In the genomic region with DNA sequence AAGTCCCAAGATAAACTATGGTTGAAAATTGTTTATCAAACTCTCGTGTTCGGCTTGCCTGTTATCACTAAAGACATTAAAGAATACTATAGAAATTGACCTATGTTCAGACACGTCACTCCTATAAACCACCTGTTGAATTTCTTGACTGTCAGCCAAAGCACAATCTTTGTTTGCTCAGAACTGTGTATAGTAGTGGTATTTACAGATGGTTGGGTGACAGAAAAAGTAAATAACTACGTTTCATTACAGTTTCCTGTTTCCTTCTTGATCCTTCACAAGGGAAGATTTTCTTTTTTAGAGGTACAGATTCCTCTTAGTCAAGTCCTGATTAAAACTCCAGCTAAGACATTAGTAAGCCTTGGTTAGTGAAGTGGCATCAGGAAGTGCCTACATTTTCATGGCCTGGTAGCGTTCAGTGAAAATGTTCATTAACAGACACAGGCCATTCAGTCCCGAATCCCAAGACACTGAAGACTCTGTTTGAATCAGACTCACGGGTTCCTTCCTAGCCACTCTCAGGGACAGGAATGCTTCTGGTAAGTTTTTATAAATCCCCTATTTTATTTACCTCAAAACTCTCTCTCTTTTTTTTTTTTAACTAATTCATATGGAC, we compare ENCODE assay signal across 24 cellular contexts. TPM values are rescaled to one million over a fixed set of nuclear protein-coding genes. Genes with fewer than 3 reads are reported as not detected.
DNase-seq lines count a peak whose midpoint lies in the region; ATAC-seq and TF ChIP-seq lines count a peak whose summit lies in the region.
"Had no signal": no experiment of that assay in that cellular context is flagged by ENCODE, and none has a peak within 500 bp of the region (broad histone marks: within the 10 kb centered on the region; RNA-seq: fewer than 3 reads in every experiment).

TSS of gene SMIM31 (plus strand) at position 259 of the 616 bp plus-strand sequence. CDS start 16,313 bp downstream, outside the sequence.

- peak within 1 kb of the TSS; percentile 85 for H3K27ac ChIP-seq in VCaP
- no peak within 1 kb of the TSS for H3K27ac ChIP-seq in breast epithelium
- H3K27ac ChIP-seq: ascending aorta, heart right ventricle, sigmoid colon, thyroid gland, WERI-Rb-1 had no signal

- no peak within 1 kb of the TSS for H3K27ac Mint-ChIP-seq in T-cell
- H3K27ac Mint-ChIP-seq: activated CD4-positive, alpha-beta memory T cell treated with anti-CD3 and anti-CD28 coated beads for 36 hours; immature natural killer cell; stimulated activated naive B cell treated with anti-CD40 and anti-IgM and Interleukin-4, amounts not matched to agents 10 μg/mL and 1 μg/mL and 100 μg/mL, for 72 hours had no signal

- H3K4me3 Mint-ChIP-seq in T-cell, result no peak within 1 kb of the TSS
- H3K4me3 Mint-ChIP-seq: activated CD4-positive, alpha-beta memory T cell treated with anti-CD3 and anti-CD28 coated beads for 36 hours; immature natural killer cell; stimulated activated naive B cell treated with anti-CD40 and anti-IgM and Interleukin-4, amounts not matched to agents 10 μg/mL and 1 μg/mL and 100 μg/mL, for 72 hours had no signal

- no peaks in the 10 kb centered on the region for H3K36me3 ChIP-seq in mucosa of descending colon (ENCODE audit: low read depth)
- no peaks in the 10 kb centered on the region for H3K36me3 ChIP-seq in breast epithelium
- H3K36me3 ChIP-seq: ascending aorta, heart right ventricle, sigmoid colon, thyroid gland, WERI-Rb-1 had no signal

- peaks cover 0 to 17% (median 8%) of the 10 kb centered on the region in 3 donors for H3K9me3 Mint-ChIP-seq in T-cell

- ATAC-seq in mucosa of descending colon (peak; percentile 99), T-cell (replicated peaks in 1 of 4) (no peak)
- ATAC-seq: heart right ventricle; stimulated activated naive B cell treated with anti-CD40 and anti-IgM and Interleukin-4, amounts not matched to agents 10 μg/mL and 1 μg/mL and 100 μg/mL, for 72 hours had no signal

- H3K4me1 Mint-ChIP-seq in T-cell, result no peaks in the 10 kb centered on the region
- H3K4me1 Mint-ChIP-seq: immature natural killer cell; stimulated activated naive B cell treated with anti-CD40 and anti-IgM and Interleukin-4, amounts not matched to agents 10 μg/mL and 1 μg/mL and 100 μg/mL, for 72 hours had no signal

- POLR2A ChIA-PET in T-cell (lab: Charles Lee), result no interaction called here

- DNase-seq in COLO829 (ENCODE audit: low spot score) (peak; percentile 57), LNCaP clone FGC (ENCODE audit: low read depth) (peak; percentile 75), mucosa of descending colon (peak in 1 of 3 donors; percentile 69), NAMALWA (ENCODE audit: low spot score) (no peak), breast epithelium (ENCODE audit: low spot score in 2 of 2) (no peak), T-cell (no peak)
- DNase-seq in stimulated activated CD4-positive, alpha-beta T cell treated with anti-CD3 and anti-CD28 coated beads, Interleukin-4, amount 100 ng/mL, for 24 hours, result no peak
- DNase-seq: activated CD4-positive, alpha-beta memory T cell treated with anti-CD3 and anti-CD28 coated beads for 36 hours; activated naive CD4-positive, alpha-beta T cell treated with Interleukin-2 at 50 U/mL for 16 hours; heart right ventricle; immature natural killer cell; KBM-7; NCI-H82; sigmoid colon; stimulated activated naive B cell treated with anti-CD40 and anti-IgM and Interleukin-4, amounts not matched to agents 10 μg/mL and 1 μg/mL and 100 μg/mL, for 72 hours; SW 1271; thyroid gland; WERI-Rb-1 had no signal

- intact Hi-C loops in mucosa of descending colon (cut with DNase I, micrococcal nuclease) (no loop called here), breast epithelium (cut with DNase I; ENCODE audit: low total_unique reads) (no loop called here)

- no peak for TF ChIP-seq POLR2A in breast epithelium (IDR thresholded peaks at IDR 0.05)

- CTCF ChIA-PET in T-cell (lab: Charles Lee), result interaction anchor here (0.6 kb wide), 2 partner anchors 181 to 1450 kb away, joined by 3 to 4 read pairs; no protein-coding TSS in a partner anchor

- TF ChIP-seq CTCF in LNCaP clone FGC (IDR thresholded peaks at IDR 0.05; ENCODE audit: control insufficient read depth, extremely low read depth, insufficient read depth) (no peak), VCaP (conservative IDR thresholded peaks at IDR 0.05) (no peak), mucosa of descending colon (IDR thresholded peaks at IDR 0.05) (no peak), breast epithelium (IDR thresholded peaks at IDR 0.05) (no peak)

- H3K36me3 Mint-ChIP-seq in T-cell, result no peaks in the 10 kb centered on the region
- H3K36me3 Mint-ChIP-seq: immature natural killer cell; stimulated activated naive B cell treated with anti-CD40 and anti-IgM and Interleukin-4, amounts not matched to agents 10 μg/mL and 1 μg/mL and 100 μg/mL, for 72 hours had no signal

- H3K27me3 Mint-ChIP-seq in T-cell, result peaks cover 4 to 6% of the 10 kb centered on the region in 2 donors

- H3K9me3 ChIP-seq in mucosa of descending colon (no peaks in the 10 kb centered on the region), breast epithelium (peaks cover 0 to 6% of the 10 kb centered on the region in 2 donors)
- H3K9me3 ChIP-seq: ascending aorta, sigmoid colon, thyroid gland had no signal

- no peaks in the 10 kb centered on the region for H3K27me3 ChIP-seq in breast epithelium
- H3K27me3 ChIP-seq: ascending aorta, heart right ventricle, sigmoid colon, thyroid gland had no signal

- no peaks in the 10 kb centered on the region for H3K4me1 ChIP-seq in mucosa of descending colon (ENCODE audit: low read depth)
- H3K4me1 ChIP-seq in breast epithelium, result no peaks in the 10 kb centered on the region
- H3K4me1 ChIP-seq: ascending aorta, heart right ventricle, sigmoid colon, thyroid gland had no signal

- H3K4me3 ChIP-seq in LNCaP clone FGC (ENCODE audit: low read depth, low read length), result peak within 1 kb of the TSS; percentile 19
- no peak within 1 kb of the TSS for H3K4me3 ChIP-seq in mucosa of descending colon
- H3K4me3 ChIP-seq in breast epithelium, result no peak within 1 kb of the TSS
- H3K4me3 ChIP-seq: ascending aorta, heart right ventricle, sigmoid colon, thyroid gland had no signal

RNA-seq across cellular contexts. Expression of gene SMIM31, which starts in this region (rescaled TPM):
- 10 to 100 TPM; 11.0 to 37.8 (median 32.5) TPM for total RNA-seq in mucosa of descending colon
- total RNA-seq in breast epithelium, result under 1 TPM in 2 of 3 donors, not detected in 1; 0.44 to 0.66 TPM
- total RNA-seq in T-cell, result not detected
- total RNA-seq: activated CD4-positive, alpha-beta memory T cell treated with anti-CD3 and anti-CD28 coated beads for 36 hours; ascending aorta; cerebellum; Daoy; heart right ventricle; lower leg skin; omental fat pad; sigmoid colon; thyroid gland had no signal

Comparison
In these comparisons a context has a peak if more than half of its experiments do, and no peak if none do; other contexts are left out.
1. RNA of gene SMIM31 (total RNA-seq): 11.0 to 37.8 TPM in mucosa of descending colon; 0.44 to 0.66 TPM in breast epithelium and not detected in T-cell; every median in the first group is over 4 times any median in the second.
2. DNase-seq: peak in COLO829 (single experiment) and LNCaP clone FGC (single experiment); none in NAMALWA (single experiment), stimulated activated CD4-positive, alpha-beta T cell treated with anti-CD3 and anti-CD28 coated beads, Interleukin-4, amount 100 ng/mL, for 24 hours (single experiment), breast epithelium (0 of 2) and T-cell (0 of 34).